In the genomic region with DNA sequence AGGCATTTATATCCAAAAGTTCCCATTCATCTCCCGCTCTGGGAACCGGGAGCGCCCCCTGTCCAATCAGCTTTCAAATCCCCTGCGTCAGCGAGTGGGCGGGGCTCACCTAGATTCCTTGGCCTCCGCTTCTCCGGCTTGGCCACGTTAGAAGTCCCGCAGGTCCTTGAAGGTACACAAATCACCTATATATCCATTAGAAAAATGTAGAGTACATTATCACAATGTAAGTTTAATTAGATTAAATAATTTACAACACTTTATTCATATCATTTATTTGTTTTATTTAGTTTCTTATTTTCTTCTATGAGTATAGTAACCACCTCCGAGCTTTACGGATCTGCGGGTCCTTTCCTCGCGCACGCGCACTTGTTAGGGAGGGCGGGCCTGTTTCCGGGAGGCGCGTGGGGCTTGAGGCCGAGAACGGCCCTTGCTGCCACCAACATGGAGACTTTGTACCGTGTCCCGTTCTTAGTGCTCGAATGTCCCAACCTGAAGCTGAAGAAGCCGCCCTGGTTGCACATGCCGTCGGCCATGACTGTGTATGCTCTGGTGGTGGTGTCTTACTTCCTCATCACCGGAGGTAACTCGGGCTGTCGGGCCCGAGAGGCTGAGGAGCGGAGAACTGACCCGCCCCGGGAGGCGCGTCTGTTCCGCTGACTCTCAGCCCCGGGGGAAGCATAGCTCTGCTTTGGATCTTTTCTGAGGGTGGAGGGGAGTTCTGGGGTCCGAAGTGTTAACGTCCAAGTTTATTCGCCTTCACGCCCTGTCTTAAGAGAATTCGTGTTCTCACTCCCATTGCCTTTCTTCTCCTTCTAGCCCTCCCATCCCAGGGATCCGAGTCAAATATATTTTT, we compare ENCODE assay signal across 1 cellular context.
TF ChIP-seq lines count a peak whose summit lies in the region.

A gene (plus strand): TSS at position 388 of the 856 bp plus-strand sequence. CDS start 57 bp downstream, at position 445.

TF ChIP-seq in HEK293, 187 proteins besides CTCF, POLR2A, EP300 and RAD21 (continued from another document):
- TF ChIP-seq, protein P1, sequence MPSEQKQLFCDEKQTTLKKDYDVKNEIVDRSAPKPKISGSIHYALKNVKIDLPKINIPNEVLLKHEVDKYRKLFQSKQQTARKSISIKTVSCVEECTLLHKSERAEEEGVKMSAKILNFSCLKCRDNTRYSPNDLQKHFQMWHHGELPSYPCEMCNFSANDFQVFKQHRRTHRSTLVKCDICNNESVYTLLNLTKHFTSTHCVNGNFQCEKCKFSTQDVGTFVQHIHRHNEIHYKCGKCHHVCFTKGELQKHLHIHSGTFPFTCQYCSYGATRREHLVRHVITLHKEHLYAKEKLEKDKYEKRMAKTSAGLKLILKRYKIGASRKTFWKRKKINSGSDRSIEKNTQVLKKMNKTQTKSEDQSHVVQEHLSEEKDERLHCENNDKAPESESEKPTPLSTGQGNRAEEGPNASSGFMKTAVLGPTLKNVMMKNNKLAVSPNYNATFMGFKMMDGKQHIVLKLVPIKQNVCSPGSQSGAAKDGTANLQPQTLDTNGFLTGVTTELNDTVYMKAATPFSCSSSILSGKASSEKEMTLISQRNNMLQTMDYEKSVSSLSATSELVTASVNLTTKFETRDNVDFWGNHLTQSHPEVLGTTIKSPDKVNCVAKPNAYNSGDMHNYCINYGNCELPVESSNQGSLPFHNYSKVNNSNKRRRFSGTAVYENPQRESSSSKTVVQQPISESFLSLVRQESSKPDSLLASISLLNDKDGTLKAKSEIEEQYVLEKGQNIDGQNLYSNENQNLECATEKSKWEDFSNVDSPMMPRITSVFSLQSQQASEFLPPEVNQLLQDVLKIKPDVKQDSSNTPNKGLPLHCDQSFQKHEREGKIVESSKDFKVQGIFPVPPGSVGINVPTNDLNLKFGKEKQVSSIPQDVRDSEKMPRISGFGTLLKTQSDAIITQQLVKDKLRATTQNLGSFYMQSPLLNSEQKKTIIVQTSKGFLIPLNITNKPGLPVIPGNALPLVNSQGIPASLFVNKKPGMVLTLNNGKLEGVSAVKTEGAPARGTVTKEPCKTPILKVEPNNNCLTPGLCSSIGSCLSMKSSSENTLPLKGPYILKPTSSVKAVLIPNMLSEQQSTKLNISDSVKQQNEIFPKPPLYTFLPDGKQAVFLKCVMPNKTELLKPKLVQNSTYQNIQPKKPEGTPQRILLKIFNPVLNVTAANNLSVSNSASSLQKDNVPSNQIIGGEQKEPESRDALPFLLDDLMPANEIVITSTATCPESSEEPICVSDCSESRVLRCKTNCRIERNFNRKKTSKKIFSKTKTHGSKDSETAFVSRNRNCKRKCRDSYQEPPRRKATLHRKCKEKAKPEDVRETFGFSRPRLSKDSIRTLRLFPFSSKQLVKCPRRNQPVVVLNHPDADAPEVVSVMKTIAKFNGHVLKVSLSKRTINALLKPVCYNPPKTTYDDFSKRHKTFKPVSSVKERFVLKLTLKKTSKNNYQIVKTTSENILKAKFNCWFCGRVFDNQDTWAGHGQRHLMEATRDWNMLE (tag by site-specific recombination; conservative IDR thresholded peaks at IDR 0.05; ENCODE audit: low read depth) = peak; percentile 48; the same call in 1 of the 2 replicates
- TF ChIP-seq, protein P2, sequence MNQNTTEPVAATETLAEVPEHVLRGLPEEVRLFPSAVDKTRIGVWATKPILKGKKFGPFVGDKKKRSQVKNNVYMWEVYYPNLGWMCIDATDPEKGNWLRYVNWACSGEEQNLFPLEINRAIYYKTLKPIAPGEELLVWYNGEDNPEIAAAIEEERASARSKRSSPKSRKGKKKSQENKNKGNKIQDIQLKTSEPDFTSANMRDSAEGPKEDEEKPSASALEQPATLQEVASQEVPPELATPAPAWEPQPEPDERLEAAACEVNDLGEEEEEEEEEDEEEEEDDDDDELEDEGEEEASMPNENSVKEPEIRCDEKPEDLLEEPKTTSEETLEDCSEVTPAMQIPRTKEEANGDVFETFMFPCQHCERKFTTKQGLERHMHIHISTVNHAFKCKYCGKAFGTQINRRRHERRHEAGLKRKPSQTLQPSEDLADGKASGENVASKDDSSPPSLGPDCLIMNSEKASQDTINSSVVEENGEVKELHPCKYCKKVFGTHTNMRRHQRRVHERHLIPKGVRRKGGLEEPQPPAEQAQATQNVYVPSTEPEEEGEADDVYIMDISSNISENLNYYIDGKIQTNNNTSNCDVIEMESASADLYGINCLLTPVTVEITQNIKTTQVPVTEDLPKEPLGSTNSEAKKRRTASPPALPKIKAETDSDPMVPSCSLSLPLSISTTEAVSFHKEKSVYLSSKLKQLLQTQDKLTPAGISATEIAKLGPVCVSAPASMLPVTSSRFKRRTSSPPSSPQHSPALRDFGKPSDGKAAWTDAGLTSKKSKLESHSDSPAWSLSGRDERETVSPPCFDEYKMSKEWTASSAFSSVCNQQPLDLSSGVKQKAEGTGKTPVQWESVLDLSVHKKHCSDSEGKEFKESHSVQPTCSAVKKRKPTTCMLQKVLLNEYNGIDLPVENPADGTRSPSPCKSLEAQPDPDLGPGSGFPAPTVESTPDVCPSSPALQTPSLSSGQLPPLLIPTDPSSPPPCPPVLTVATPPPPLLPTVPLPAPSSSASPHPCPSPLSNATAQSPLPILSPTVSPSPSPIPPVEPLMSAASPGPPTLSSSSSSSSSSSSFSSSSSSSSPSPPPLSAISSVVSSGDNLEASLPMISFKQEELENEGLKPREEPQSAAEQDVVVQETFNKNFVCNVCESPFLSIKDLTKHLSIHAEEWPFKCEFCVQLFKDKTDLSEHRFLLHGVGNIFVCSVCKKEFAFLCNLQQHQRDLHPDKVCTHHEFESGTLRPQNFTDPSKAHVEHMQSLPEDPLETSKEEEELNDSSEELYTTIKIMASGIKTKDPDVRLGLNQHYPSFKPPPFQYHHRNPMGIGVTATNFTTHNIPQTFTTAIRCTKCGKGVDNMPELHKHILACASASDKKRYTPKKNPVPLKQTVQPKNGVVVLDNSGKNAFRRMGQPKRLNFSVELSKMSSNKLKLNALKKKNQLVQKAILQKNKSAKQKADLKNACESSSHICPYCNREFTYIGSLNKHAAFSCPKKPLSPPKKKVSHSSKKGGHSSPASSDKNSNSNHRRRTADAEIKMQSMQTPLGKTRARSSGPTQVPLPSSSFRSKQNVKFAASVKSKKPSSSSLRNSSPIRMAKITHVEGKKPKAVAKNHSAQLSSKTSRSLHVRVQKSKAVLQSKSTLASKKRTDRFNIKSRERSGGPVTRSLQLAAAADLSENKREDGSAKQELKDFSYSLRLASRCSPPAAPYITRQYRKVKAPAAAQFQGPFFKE (tag by site-specific recombination; IDR thresholded peaks at IDR 0.05; ENCODE audit: borderline replicate concordance) = no peak
- TF ChIP-seq KLF10 (tag by site-specific recombination; IDR thresholded peaks at IDR 0.05) (0 out of 2 replicates have a peak, but pooled peaks have one; percentile 41), ZNF600 (tag by site-specific recombination; IDR thresholded peaks at IDR 0.05) (peak; percentile 36; the same call in 1 of the 2 replicates), SP2 (tag by site-specific recombination; IDR thresholded peaks at IDR 0.05) (peak; percentile 67), ZNF146 (tag by site-specific recombination; IDR thresholded peaks at IDR 0.05) (no peak), KLF16 (tag by site-specific recombination; IDR thresholded peaks at IDR 0.05) (0 out of 2 replicates have a peak, but pooled peaks have one; percentile 60), ZNF510 (tag by site-specific recombination; IDR thresholded peaks at IDR 0.05; ENCODE audit: insufficient replicate concordance) (no peak), ZNF791 (tag by site-specific recombination; IDR thresholded peaks at IDR 0.05) (no peak), IKZF3 (tag by site-specific recombination; IDR thresholded peaks at IDR 0.05) (peak; percentile 83), ZNF707 (tag by site-specific recombination; IDR thresholded peaks at IDR 0.05) (no peak), KLF9 (tag by site-specific recombination; IDR thresholded peaks at IDR 0.05; ENCODE audit: low read depth) (peak; percentile 58), ZNF624 (tag by site-specific recombination; IDR thresholded peaks at IDR 0.05) (no peak), ZNF585B (tag by site-specific recombination; IDR thresholded peaks at IDR 0.05) (no peak), ZNF555 (tag by site-specific recombination; conservative IDR thresholded peaks at IDR 0.05) (no peak), ZBTB17 (tag by site-specific recombination; IDR thresholded peaks at IDR 0.05) (no peak), ZNF623 (tag by site-specific recombination; IDR thresholded peaks at IDR 0.05) (peak; percentile 15; the same call in 1 of the 2 replicates), ZNF473 (tag by site-specific recombination; IDR thresholded peaks at IDR 0.05) (no peak)
- TF ChIP-seq, protein P3, sequence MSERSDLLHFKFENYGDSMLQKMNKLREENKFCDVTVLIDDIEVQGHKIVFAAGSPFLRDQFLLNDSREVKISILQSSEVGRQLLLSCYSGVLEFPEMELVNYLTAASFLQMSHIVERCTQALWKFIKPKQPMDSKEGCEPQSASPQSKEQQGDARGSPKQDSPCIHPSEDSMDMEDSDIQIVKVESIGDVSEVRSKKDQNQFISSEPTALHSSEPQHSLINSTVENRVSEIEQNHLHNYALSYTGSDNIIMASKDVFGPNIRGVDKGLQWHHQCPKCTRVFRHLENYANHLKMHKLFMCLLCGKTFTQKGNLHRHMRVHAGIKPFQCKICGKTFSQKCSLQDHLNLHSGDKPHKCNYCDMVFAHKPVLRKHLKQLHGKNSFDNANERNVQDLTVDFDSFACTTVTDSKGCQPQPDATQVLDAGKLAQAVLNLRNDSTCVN (tag by site-specific recombination; optimal IDR thresholded peaks at IDR 0.05) = peak; percentile 82
- TF ChIP-seq, protein P4, sequence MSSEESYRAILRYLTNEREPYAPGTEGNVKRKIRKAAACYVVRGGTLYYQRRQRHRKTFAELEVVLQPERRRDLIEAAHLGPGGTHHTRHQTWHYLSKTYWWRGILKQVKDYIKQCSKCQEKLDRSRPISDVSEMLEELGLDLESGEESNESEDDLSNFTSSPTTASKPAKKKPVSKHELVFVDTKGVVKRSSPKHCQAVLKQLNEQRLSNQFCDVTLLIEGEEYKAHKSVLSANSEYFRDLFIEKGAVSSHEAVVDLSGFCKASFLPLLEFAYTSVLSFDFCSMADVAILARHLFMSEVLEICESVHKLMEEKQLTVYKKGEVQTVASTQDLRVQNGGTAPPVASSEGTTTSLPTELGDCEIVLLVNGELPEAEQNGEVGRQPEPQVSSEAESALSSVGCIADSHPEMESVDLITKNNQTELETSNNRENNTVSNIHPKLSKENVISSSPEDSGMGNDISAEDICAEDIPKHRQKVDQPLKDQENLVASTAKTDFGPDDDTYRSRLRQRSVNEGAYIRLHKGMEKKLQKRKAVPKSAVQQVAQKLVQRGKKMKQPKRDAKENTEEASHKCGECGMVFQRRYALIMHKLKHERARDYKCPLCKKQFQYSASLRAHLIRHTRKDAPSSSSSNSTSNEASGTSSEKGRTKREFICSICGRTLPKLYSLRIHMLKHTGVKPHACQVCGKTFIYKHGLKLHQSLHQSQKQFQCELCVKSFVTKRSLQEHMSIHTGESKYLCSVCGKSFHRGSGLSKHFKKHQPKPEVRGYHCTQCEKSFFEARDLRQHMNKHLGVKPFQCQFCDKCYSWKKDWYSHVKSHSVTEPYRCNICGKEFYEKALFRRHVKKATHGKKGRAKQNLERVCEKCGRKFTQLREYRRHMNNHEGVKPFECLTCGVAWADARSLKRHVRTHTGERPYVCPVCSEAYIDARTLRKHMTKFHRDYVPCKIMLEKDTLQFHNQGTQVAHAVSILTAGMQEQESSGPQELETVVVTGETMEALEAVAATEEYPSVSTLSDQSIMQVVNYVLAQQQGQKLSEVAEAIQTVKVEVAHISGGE (tag by site-specific recombination; conservative IDR thresholded peaks at IDR 0.05; ENCODE audit: low read depth) = 0 out of 2 replicates have a peak, but pooled peaks have one; percentile 30
